18 cellular contexts compared by ENCODE assay signal in the genomic region with DNA sequence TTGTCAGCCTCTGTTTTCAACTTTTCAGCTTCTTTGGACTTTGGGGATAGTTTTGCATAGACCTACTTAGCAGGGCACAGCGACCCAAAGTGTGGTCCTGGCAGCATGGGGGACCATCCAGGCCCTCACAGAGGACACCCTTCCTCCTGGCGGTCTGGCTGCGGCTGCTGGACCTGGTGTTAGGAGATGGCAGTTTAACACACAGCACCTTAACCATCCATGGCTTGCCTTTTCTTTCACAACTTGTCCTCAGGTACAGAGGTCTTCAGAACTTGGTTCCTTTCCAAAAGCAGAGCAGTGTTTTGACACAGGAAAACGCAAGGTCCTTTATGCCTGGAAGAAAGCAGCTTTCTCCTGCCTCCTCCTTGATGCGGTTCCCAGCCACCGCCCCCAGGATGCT.
DNase-seq lines count a peak whose midpoint lies in the region; ATAC-seq and TF ChIP-seq lines count a peak whose summit lies in the region.
"Had no signal": no experiment of that assay in that cellular context is flagged by ENCODE, and none has a peak within 500 bp of the region (broad histone marks: within the 10 kb centered on the region; RNA-seq: fewer than 3 reads in every experiment).

No MANE protein-coding gene starts in this region.

- H3K4me3 ChIP-seq in gastroesophageal sphincter (no peak overlapping the region), ovary (no peak overlapping the region)

- ATAC-seq in gastroesophageal sphincter (no peak), GM19328 (IDR thresholded peaks at IDR 0.05; ENCODE audit: unreplicated experiment) (no peak)

- TF ChIP-seq POLR2A in gastroesophageal sphincter (IDR thresholded peaks at IDR 0.05) (no peak), ovary (IDR thresholded peaks at IDR 0.05) (no peak)

- peak overlapping the region in 3 of 4 donors; percentile 68 to 78 (median 72) for H3K27ac ChIP-seq in gastroesophageal sphincter
- H3K27ac ChIP-seq in ovary = peak overlapping the region in 1 of 2 donors; percentile 66
- H3K27ac ChIP-seq: RWPE1 had no signal

- 96 to 100% methylated on average over 2 to 6 of the region's 6 CpGs for WGBS in gastroesophageal sphincter (ENCODE audit: low coverage in 1 of 2), 2 donors
- WGBS in ovary, 3 donors = 79 to 90% (median 86%) methylated on average over 6 of the region's 6 CpGs

- H3K27me3 Mint-ChIP-seq in activated T-helper 2 cell treated with anti-CD3 and anti-CD28 coated beads, Interferon-gamma antibody, Interleukin-2, Interleukin-4, amounts not matched to agents 10 μg/mL and 5 μg/mL and 100 μg/mL, durations not matched to agents 14 hours and 24 hours and 36 hours (ENCODE audit: low read depth) = peaks cover 2% of the 10 kb centered on the region
- no peaks in the 10 kb centered on the region for H3K27me3 Mint-ChIP-seq in type B pancreatic cell
- H3K27me3 Mint-ChIP-seq: CD8-positive, alpha-beta memory T cell had no signal

- H3K27ac Mint-ChIP-seq in activated T-helper 2 cell treated with anti-CD3 and anti-CD28 coated beads, Interferon-gamma antibody, Interleukin-2, Interleukin-4, amounts not matched to agents 10 μg/mL and 5 μg/mL and 100 μg/mL, durations not matched to agents 14 hours and 24 hours and 36 hours = no peak overlapping the region
- H3K27ac Mint-ChIP-seq in type B pancreatic cell = peak overlapping the region; percentile 55
- H3K27ac Mint-ChIP-seq: B cell, HFFc6 had no signal

- H3K4me1 ChIP-seq in gastroesophageal sphincter (peaks cover 8 to 61% (median 9%) of the 10 kb centered on the region in 3 donors), ovary (ENCODE audit: insufficient read depth) (peaks cover 8% of the 10 kb centered on the region)

- H3K4me3 Mint-ChIP-seq in activated T-helper 2 cell treated with anti-CD3 and anti-CD28 coated beads, Interferon-gamma antibody, Interleukin-2, Interleukin-4, amounts not matched to agents 10 μg/mL and 5 μg/mL and 100 μg/mL, durations not matched to agents 14 hours and 24 hours and 36 hours (ENCODE audit: low read depth) = no peak overlapping the region
- no peak overlapping the region for H3K4me3 Mint-ChIP-seq in type B pancreatic cell
- H3K4me3 Mint-ChIP-seq: B cell; CD8-positive, alpha-beta memory T cell; HFFc6 had no signal

- TF ChIP-seq EP300 in gastroesophageal sphincter (IDR thresholded peaks at IDR 0.05) = no peak
- TF ChIP-seq EP300 in ovary (IDR thresholded peaks at IDR 0.05) = no peak

- peaks cover 3% of the 10 kb centered on the region for H3K36me3 Mint-ChIP-seq in activated T-helper 2 cell treated with anti-CD3 and anti-CD28 coated beads, Interferon-gamma antibody, Interleukin-2, Interleukin-4, amounts not matched to agents 10 μg/mL and 5 μg/mL and 100 μg/mL, durations not matched to agents 14 hours and 24 hours and 36 hours (ENCODE audit: low read depth)
- H3K36me3 Mint-ChIP-seq in type B pancreatic cell = no peaks in the 10 kb centered on the region

- intact Hi-C loops in activated T-helper 2 cell treated with anti-CD3 and anti-CD28 coated beads, Interferon-gamma antibody, Interleukin-2, Interleukin-4, amounts not matched to agents 10 μg/mL and 5 μg/mL and 100 μg/mL, durations not matched to agents 14 hours and 24 hours and 36 hours (cut with micrococcal nuclease) = no loop called here
- intact Hi-C loops in ovary (cut with DNase I) = loop anchor here in 3 of 4 donors (5.0 to 10.0 kb wide), 5 partner anchors 66 to 421 kb away; partner anchors contain the start of gene RHOU (in 2 of the 3)

- no peaks in the 10 kb centered on the region for H3K9me3 Mint-ChIP-seq in activated T-helper 2 cell treated with anti-CD3 and anti-CD28 coated beads, Interferon-gamma antibody, Interleukin-2, Interleukin-4, amounts not matched to agents 10 μg/mL and 5 μg/mL and 100 μg/mL, durations not matched to agents 14 hours and 24 hours and 36 hours
- peaks cover 4% of the 10 kb centered on the region for H3K9me3 Mint-ChIP-seq in type B pancreatic cell

- H3K27me3 ChIP-seq in gastroesophageal sphincter (no peaks in the 10 kb centered on the region), ovary (no peaks in the 10 kb centered on the region)

- no peaks in the 10 kb centered on the region for H3K9me3 ChIP-seq in gastroesophageal sphincter
- H3K9me3 ChIP-seq in ovary = no peaks in the 10 kb centered on the region

- peak; percentile 4 for DNase-seq in activated T-helper 2 cell treated with anti-CD3 and anti-CD28 coated beads, Interferon-gamma antibody, Interleukin-2, Interleukin-4, amounts not matched to agents 10 μg/mL and 5 μg/mL and 100 μg/mL, durations not matched to agents 14 hours and 24 hours and 36 hours (ENCODE audit: low spot score)
- peak in 3 of 5 donors; percentile 29 to 53 (median 36) for DNase-seq in ovary
- no peak for DNase-seq in type B pancreatic cell (ENCODE audit: extremely low spot score, unreplicated experiment)
- no peak for DNase-seq in SW 1271 (lab: John Stamatoyannopoulos, UW)
- DNase-seq in SIG-M5 treated with dmso at 0.1 percent for 504 hours (lab: John Stamatoyannopoulos, UW; ENCODE audit: unreplicated experiment) = no peak
- DNase-seq: CD8-positive, alpha-beta memory T cell; DND-41; GF-D8; GOT3; HFFc6; NCI-H146; NCI-H2081 treated with DMSO at 0.1 percent for 48 hours; NCI-H2227 treated with DMSO at 0.1 percent for 48 hours; NCI-H524 treated with DMSO at 0.1 percent for 48 hours had no signal

- no peak for TF ChIP-seq CTCF in gastroesophageal sphincter (IDR thresholded peaks at IDR 0.05)
- no peak for TF ChIP-seq CTCF in ovary (IDR thresholded peaks at IDR 0.05)
- TF ChIP-seq CTCF in type B pancreatic cell (conservative IDR thresholded peaks at IDR 0.05) = no peak

- H3K36me3 ChIP-seq in gastroesophageal sphincter (no peaks in the 10 kb centered on the region), ovary (no peaks in the 10 kb centered on the region)

- H3K4me1 Mint-ChIP-seq in activated T-helper 2 cell treated with anti-CD3 and anti-CD28 coated beads, Interferon-gamma antibody, Interleukin-2, Interleukin-4, amounts not matched to agents 10 μg/mL and 5 μg/mL and 100 μg/mL, durations not matched to agents 14 hours and 24 hours and 36 hours (ENCODE audit: low read depth) = peaks cover 31% of the 10 kb centered on the region
- H3K4me1 Mint-ChIP-seq in type B pancreatic cell (ENCODE audit: unreplicated experiment) = peaks cover 42% of the 10 kb centered on the region
- H3K4me1 Mint-ChIP-seq: B cell had no signal

Comparison
In these comparisons a context has a peak if more than half of its experiments do, and no peak if none do; other contexts are left out.
1. DNase-seq: peak in activated T-helper 2 cell treated with anti-CD3 and anti-CD28 coated beads, Interferon-gamma antibody, Interleukin-2, Interleukin-4, amounts not matched to agents 10 μg/mL and 5 μg/mL and 100 μg/mL, durations not matched to agents 14 hours and 24 hours and 36 hours (single experiment) and ovary (3 of 5); none in type B pancreatic cell (single experiment), SW 1271 (0 of 2) and SIG-M5 treated with dmso at 0.1 percent for 504 hours (single experiment).